20 cellular contexts compared by ENCODE assay signal in the genomic region with DNA sequence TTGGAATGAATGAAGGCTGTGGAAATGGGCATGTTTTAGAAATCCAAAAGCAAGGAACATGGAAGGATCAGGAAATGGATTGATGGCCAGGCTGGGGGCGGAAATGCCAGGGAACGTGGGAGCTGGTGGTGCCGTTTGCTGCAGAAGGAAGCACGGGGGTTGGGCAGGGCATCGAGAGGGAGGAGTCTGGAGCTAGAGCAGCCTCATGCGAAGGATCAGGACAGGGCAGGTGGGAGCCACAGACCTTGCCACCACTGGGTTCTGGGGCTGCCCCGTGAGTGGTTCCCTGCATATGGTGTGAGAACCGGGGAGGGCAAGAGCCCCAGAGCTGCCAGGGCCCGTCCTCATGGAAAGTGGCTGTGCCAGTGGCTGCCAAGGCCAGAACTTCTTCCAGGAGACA.
"Had no signal": no experiment of that assay in that cellular context is flagged by ENCODE, and none has a peak within 500 bp of the region (broad histone marks: within the 10 kb centered on the region; RNA-seq: fewer than 3 reads in every experiment).

No MANE protein-coding gene starts in this region.

- H3K4me3 Mint-ChIP-seq: activated CD8-positive, alpha-beta memory T cell treated with anti-CD3 and anti-CD28 coated beads, Interleukin-2, amount 10 ng/mL, durations not matched to agents 7 days and 5 days; activated naive CD8-positive, alpha-beta T cell; nephron progenitor cell; stimulated activated naive CD8-positive, alpha-beta T cell treated with anti-CD3 and anti-CD28 coated beads, Interleukin-15, Interleukin-2, amounts not matched to agents 100 ng/mL and 50 ng/mL, for 24 hours had no signal

- H3K27ac Mint-ChIP-seq: activated CD8-positive, alpha-beta memory T cell treated with anti-CD3 and anti-CD28 coated beads, Interleukin-2, amount 10 ng/mL, durations not matched to agents 7 days and 5 days; activated naive CD8-positive, alpha-beta T cell; stimulated activated naive CD8-positive, alpha-beta T cell treated with anti-CD3 and anti-CD28 coated beads, Interleukin-15, Interleukin-2, amounts not matched to agents 100 ng/mL and 50 ng/mL, for 24 hours had no signal

- H3K4me3 ChIP-seq: body of pancreas, skin epidermis, tibial nerve had no signal

- H3K9me3 Mint-ChIP-seq: nephron progenitor cell; stimulated activated naive CD8-positive, alpha-beta T cell treated with anti-CD3 and anti-CD28 coated beads, Interleukin-15, Interleukin-2, amounts not matched to agents 100 ng/mL and 50 ng/mL, for 24 hours had no signal

- H3K36me3 Mint-ChIP-seq: activated CD8-positive, alpha-beta memory T cell treated with anti-CD3 and anti-CD28 coated beads, Interleukin-2, amount 10 ng/mL, durations not matched to agents 7 days and 5 days; activated naive CD8-positive, alpha-beta T cell had no signal

- H3K27me3 ChIP-seq: body of pancreas, tibial nerve had no signal

- H3K27me3 Mint-ChIP-seq: activated naive CD8-positive, alpha-beta T cell; stimulated activated naive CD8-positive, alpha-beta T cell treated with anti-CD3 and anti-CD28 coated beads, Interleukin-15, Interleukin-2, amounts not matched to agents 100 ng/mL and 50 ng/mL, for 24 hours had no signal

- H3K9me3 ChIP-seq: body of pancreas, tibial nerve had no signal

- H3K36me3 ChIP-seq: tibial nerve had no signal

- FAIRE-seq: colon had no signal

- DNase-seq: activated CD4-positive, alpha-beta T cell treated with anti-CD3 and anti-CD28 coated beads for 1 hour; activated CD4-positive, alpha-beta T cell treated with anti-CD3 and anti-CD28 coated beads, Interleukin-2, amount 50 U/mL, for 48 hours; activated CD8-positive, alpha-beta memory T cell treated with anti-CD3 and anti-CD28 coated beads, Interleukin-2, amount 10 ng/mL, durations not matched to agents 7 days and 5 days; amygdala; body of pancreas; central memory CD4-positive, alpha-beta T cell; hippocampal formation; mammary epithelial cell; nephron progenitor cell; occipital lobe; retina; SW 1271; T-helper 2 cell had no signal

- H3K27ac ChIP-seq: body of pancreas, VCaP had no signal

- H3K4me1 ChIP-seq: body of pancreas had no signal

- ATAC-seq: activated CD8-positive, alpha-beta memory T cell treated with anti-CD3 and anti-CD28 coated beads, Interleukin-2, amount 10 ng/mL, durations not matched to agents 7 days and 5 days; body of pancreas; esophagus mucosa had no signal
